Comparison of ENCODE assay signal across 9 cellular contexts in genomic region chr5:172904643-172905345, GRCh38. TPM values are rescaled to one million over a fixed set of nuclear protein-coding genes. Genes with fewer than 3 reads are reported as not detected.
DNase-seq lines count a peak whose midpoint lies in the region; ATAC-seq and TF ChIP-seq lines count a peak whose summit lies in the region.
"Had no signal": no experiment of that assay in that cellular context is flagged by ENCODE, and none has a peak within 500 bp of the region (broad histone marks: within the 10 kb centered on the region; RNA-seq: fewer than 3 reads in every experiment).

No MANE protein-coding gene starts in this region.

- H3K4me1 ChIP-seq in lung (ENCODE audit: control insufficient read depth in 2 of 2, insufficient read depth in 2 of 2, low read length in 2 of 2), result peaks cover 5 to 26% of the 10 kb centered on the region in 2 donors

- no peaks in the 10 kb centered on the region for H3K27me3 ChIP-seq in lung (ENCODE audit: control insufficient read depth, insufficient read depth)

- no peak overlapping the region for H3K27ac Mint-ChIP-seq in T-cell
- H3K27ac Mint-ChIP-seq: T-helper 1 cell treated with Interleukin-12 subunit alpha and Interleukin-12 subunit beta and Interleukin-4 antibody, amounts not matched to agents 30 μg/mL and 1 μg/mL, for 36 hours had no signal

- CTCF ChIA-PET in T-cell (lab: Charles Lee), result no interaction called here

- H3K4me3 ChIP-seq in lung, result no peak overlapping the region

- ATAC-seq in lung (ENCODE audit: insufficient read depth, low FRiP score), result peak; percentile 73
- no peak for ATAC-seq in T-cell (replicated peaks in 1 of 4)
- no peak for ATAC-seq in HG03095 (IDR thresholded peaks at IDR 0.05; ENCODE audit: unreplicated experiment)

- H3K4me1 Mint-ChIP-seq in T-cell, result peaks cover 0 to 6% (median 2%) of the 10 kb centered on the region in 3 donors

- peaks cover 24% of the 10 kb centered on the region for H3K36me3 Mint-ChIP-seq in T-cell

- peak overlapping the region; percentile 85 to 96 for H3K27ac ChIP-seq in lung (ENCODE audit: low read depth in 1 of 2, low read length in 1 of 2)

- WGBS in lung, 2 donors, result 53 to 74% methylated on average over 13 of the region's 13 CpGs

- peaks cover 0 to 2% of the 10 kb centered on the region in 2 donors for H3K36me3 ChIP-seq in lung (ENCODE audit: control insufficient read depth in 2 of 2, insufficient read depth in 2 of 2, low read length in 2 of 2)

- DNase-seq in SIG-M5 treated with dmso at 0.1 percent for 504 hours (lab: John Stamatoyannopoulos, UW; ENCODE audit: unreplicated experiment) (peak; percentile 66), SIG-M5 (lab: John Stamatoyannopoulos, UW) (no peak), cerebellum (ENCODE audit: low spot score) (peak; percentile 65), lung (ENCODE audit: low spot score) (peak; percentile 84), NCI-H2227 (lab: John Stamatoyannopoulos, UW; ENCODE audit: unreplicated experiment) (no peak), T-cell (no peak)
- DNase-seq in activated naive CD4-positive, alpha-beta T cell treated with Interleukin-2 at 50 U/mL for 16 hours, result no peak

- no peak overlapping the region for H3K4me3 Mint-ChIP-seq in T-cell
- H3K4me3 Mint-ChIP-seq: T-helper 1 cell treated with Interleukin-12 subunit alpha and Interleukin-12 subunit beta and Interleukin-4 antibody, amounts not matched to agents 30 μg/mL and 1 μg/mL, for 36 hours had no signal

- no peak for TF ChIP-seq CTCF in lung (IDR thresholded peaks at IDR 0.05; ENCODE audit: control extremely low read depth, extremely low read depth)

- H3K9me3 Mint-ChIP-seq in T-cell, result no peaks in the 10 kb centered on the region
- H3K9me3 Mint-ChIP-seq: T-helper 1 cell treated with Interleukin-12 subunit alpha and Interleukin-12 subunit beta and Interleukin-4 antibody, amounts not matched to agents 30 μg/mL and 1 μg/mL, for 36 hours had no signal

- H3K27me3 Mint-ChIP-seq in T-cell, result no peaks in the 10 kb centered on the region

- POLR2A ChIA-PET in T-cell (lab: Charles Lee), result no interaction called here

- H3K9me3 ChIP-seq in lung (ENCODE audit: control insufficient read depth in 2 of 2, insufficient read depth in 1 of 2, low read length in 1 of 2), result no peaks in the 10 kb centered on the region

RNA-seq across cellular contexts. Expression of gene RPL26L1, which starts 54.4 kb away (rescaled TPM):
- total RNA-seq in cerebellum, result 19.5 TPM
- total RNA-seq in lung, result 10 to 100 TPM; 29.2 to 33.8 TPM
- 10 to 100 TPM; 69.3 to 81.1 TPM for polyA plus RNA-seq in lung
- 10 to 100 TPM; 13.7 to 16.4 (median 14.0) TPM for total RNA-seq in T-cell

Comparison
In these comparisons a context has a peak if more than half of its experiments do, and no peak if none do; other contexts are left out.
1. DNase-seq: peak in SIG-M5 treated with dmso at 0.1 percent for 504 hours (single experiment), cerebellum (single experiment) and lung (single experiment); none in SIG-M5 (single experiment), NCI-H2227 (single experiment), T-cell (0 of 34) and activated naive CD4-positive, alpha-beta T cell treated with Interleukin-2 at 50 U/mL for 16 hours (single experiment).